Comparison of ENCODE assay signal across 28 cellular contexts in the genomic region with DNA sequence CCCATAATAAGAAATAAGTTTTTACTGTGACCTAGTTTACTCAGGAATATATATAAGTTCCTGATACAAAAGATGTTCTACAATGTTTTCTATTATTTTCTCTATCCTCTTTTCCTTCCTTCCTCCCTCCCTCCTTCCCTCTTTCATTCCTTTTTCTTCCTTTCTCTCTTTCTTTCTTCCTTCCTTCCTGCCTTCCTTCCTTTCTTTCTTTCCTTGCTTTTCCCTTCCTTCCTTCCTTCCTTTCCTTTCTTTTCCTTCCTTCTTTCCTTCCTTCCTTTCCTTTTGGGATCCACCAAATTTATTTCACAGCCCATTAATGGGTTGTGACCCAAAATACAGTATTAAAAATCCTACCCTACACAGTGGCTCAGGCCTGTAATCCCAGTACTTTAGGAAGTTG.
"Had no signal": no experiment of that assay in that cellular context is flagged by ENCODE, and none has a peak within 500 bp of the region (broad histone marks: within the 10 kb centered on the region; RNA-seq: fewer than 3 reads in every experiment).

No MANE protein-coding gene starts in this region.

- ATAC-seq: body of pancreas, Panc1 had no signal

- H3K27me3 ChIP-seq: adrenal gland, body of pancreas, breast epithelium, MG63 had no signal

- H3K9me3 Mint-ChIP-seq: activated CD4-positive, alpha-beta memory T cell treated with anti-CD3 and anti-CD28 coated beads, Interleukin-2, amount 10 ng/mL, durations not matched to agents 7 days and 5 days; activated naive CD4-positive, alpha-beta T cell treated with anti-CD3 and anti-CD28 coated beads for 36 hours; activated T-cell treated with anti-CD3 and anti-CD28 coated beads, Interleukin-2, amount 50 U/mL, for 24 hours; activated T-helper 2 cell treated with anti-CD3 and anti-CD28 coated beads, Interferon-gamma antibody, Interleukin-2, Interleukin-4, amounts not matched to agents 10 μg/mL and 5 μg/mL and 100 μg/mL, durations not matched to agents 14 hours and 24 hours and 36 hours; IgD-negative memory B cell; T-helper 2 cell treated with Interferon-gamma antibody and Interleukin-4, amounts not matched to agents 5 μg/mL and 100 μg/mL, for 36 hours had no signal

- H3K4me3 ChIP-seq: adrenal gland, body of pancreas, breast epithelium, MG63, SJCRH30, SK-N-MC had no signal

- H3K4me1 ChIP-seq: breast epithelium, SJCRH30 had no signal

- H3K9me3 ChIP-seq: adrenal gland, body of pancreas, breast epithelium, MG63, SJCRH30 had no signal

- H3K27ac ChIP-seq: adrenal gland, body of pancreas, breast epithelium, SJCRH30, SK-N-MC had no signal

- H3K4me3 Mint-ChIP-seq: activated CD4-positive, alpha-beta memory T cell treated with anti-CD3 and anti-CD28 coated beads, Interleukin-2, amount 10 ng/mL, durations not matched to agents 7 days and 5 days; activated naive CD4-positive, alpha-beta T cell treated with anti-CD3 and anti-CD28 coated beads for 36 hours; activated T-cell treated with anti-CD3 and anti-CD28 coated beads, Interleukin-2, amount 50 U/mL, for 24 hours; IgD-negative memory B cell; T-helper 2 cell treated with Interferon-gamma antibody and Interleukin-4, amounts not matched to agents 5 μg/mL and 100 μg/mL, for 36 hours had no signal

- H3K36me3 Mint-ChIP-seq: IgD-negative memory B cell had no signal

- H3K27ac Mint-ChIP-seq: activated CD4-positive, alpha-beta memory T cell treated with anti-CD3 and anti-CD28 coated beads, Interleukin-2, amount 10 ng/mL, durations not matched to agents 7 days and 5 days; activated naive CD4-positive, alpha-beta T cell treated with anti-CD3 and anti-CD28 coated beads for 36 hours; activated T-cell treated with anti-CD3 and anti-CD28 coated beads, Interleukin-2, amount 50 U/mL, for 24 hours; activated T-helper 2 cell treated with anti-CD3 and anti-CD28 coated beads, Interferon-gamma antibody, Interleukin-2, Interleukin-4, amounts not matched to agents 10 μg/mL and 5 μg/mL and 100 μg/mL, durations not matched to agents 14 hours and 24 hours and 36 hours; IgD-negative memory B cell; T-helper 2 cell treated with Interferon-gamma antibody and Interleukin-4, amounts not matched to agents 5 μg/mL and 100 μg/mL, for 36 hours had no signal

- DNase-seq: activated CD4-positive, alpha-beta memory T cell treated with anti-CD3 and anti-CD28 coated beads, Interleukin-2, amount 10 ng/mL, durations not matched to agents 7 days and 5 days; activated CD4-positive, alpha-beta T cell treated with anti-CD3 and anti-CD28 coated beads for 1 hour; activated CD4-positive, alpha-beta T cell treated with anti-CD3 and anti-CD28 coated beads for 48 hours; activated CD4-positive, CD25-positive, alpha-beta regulatory T cell; activated gamma-delta T cell treated with Interleukin-2 at 50 U/mL for 16 hours; activated naive CD4-positive, alpha-beta T cell treated with anti-CD3 and anti-CD28 coated beads for 36 hours; activated T-cell treated with anti-CD3 and anti-CD28 coated beads, Interleukin-2, amount 50 U/mL, for 24 hours; adrenal gland; body of pancreas; Kasumi-1; KG1; MG63; NCI-H1048; NCI-H1105 treated with DMSO at 0.1 percent for 48 hours; NCI-H1436; NCI-H1694; NCI-H1930; NCI-H2081 treated with DMSO at 0.1 percent for 48 hours; NCI-H226; NCI-H524 treated with DMSO at 0.1 percent for 48 hours; SHP77; SJCRH30 had no signal

- H3K36me3 ChIP-seq: adrenal gland, breast epithelium, MG63, SJCRH30 had no signal
